ENCODE assay signal across 8 cellular contexts in the genomic region with DNA sequence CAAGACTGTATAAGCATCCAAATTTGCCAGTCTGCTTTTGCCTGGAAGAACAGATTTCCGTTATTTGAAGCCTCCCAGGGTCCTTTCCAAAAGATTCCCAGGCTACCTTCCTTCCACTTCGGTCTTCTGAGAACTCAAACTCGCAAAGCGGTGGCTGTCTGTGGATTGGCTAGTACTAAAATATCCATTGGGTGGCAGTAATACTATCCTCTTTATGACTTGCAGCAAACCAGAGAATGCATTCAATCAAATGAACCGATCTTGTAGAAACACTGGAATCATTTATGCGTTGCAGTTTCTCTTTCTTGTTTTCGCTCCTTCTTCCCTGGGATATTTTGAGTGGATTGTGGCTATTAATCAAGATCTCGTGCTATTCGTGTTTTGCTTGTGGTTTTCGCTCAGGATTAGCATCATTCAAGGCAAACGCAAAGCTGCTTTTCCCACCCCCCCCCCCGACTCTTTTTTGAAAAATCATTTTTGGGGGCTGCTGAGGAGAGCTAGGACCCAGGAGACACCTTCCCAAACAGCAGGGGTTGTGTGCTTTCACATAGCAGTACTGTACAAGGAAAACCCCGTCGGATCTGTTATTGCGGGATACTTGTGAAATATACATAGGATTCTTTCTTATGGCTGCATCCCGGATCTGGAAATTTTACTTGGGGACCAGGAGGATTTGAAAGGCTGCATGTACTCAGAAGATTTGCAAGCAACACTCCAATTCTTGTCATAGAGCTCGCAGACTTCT. TPM values are rescaled to one million over a fixed set of nuclear protein-coding genes. Genes with fewer than 3 reads are reported as not detected.
DNase-seq lines count a peak whose midpoint lies in the region; ATAC-seq and TF ChIP-seq lines count a peak whose summit lies in the region.

A gene (plus strand): TSS at position 556 of the 745 bp plus-strand sequence.

- H3K4me3 ChIP-seq in AG10803 (ENCODE audit: low read length) = peak within 1 kb of the TSS; percentile 17

- no peaks in the 10 kb centered on the region for H3K9me3 Mint-ChIP-seq in nephron

- no peak within 1 kb of the TSS for H3K27ac Mint-ChIP-seq in nephron

- TF ChIP-seq CTCF in AG10803 (conservative IDR thresholded peaks at IDR 0.05; ENCODE audit: low read length) (peak; percentile 31), nephron (IDR thresholded peaks at IDR 0.05; ENCODE audit: unreplicated experiment in 3 of 3) (peak; percentile 31 to 51 (median 42))

- H3K27me3 Mint-ChIP-seq in nephron (ENCODE audit: low read depth) = no peaks in the 10 kb centered on the region

- DNase-seq in AG10803 (ENCODE audit: low read depth) (peak; percentile 12), NCI-H524 (lab: John Stamatoyannopoulos, UW) (peak; percentile 57 to 79), fibroblast of gingiva (ENCODE audit: low read depth) (peak; percentile 36), mucosa of gallbladder (ENCODE audit: low spot score) (no peak)

- no peak within 1 kb of the TSS for H3K4me3 Mint-ChIP-seq in nephron

- ATAC-seq in GM21717 (IDR thresholded peaks at IDR 0.05; ENCODE audit: unreplicated experiment) = no peak
- ATAC-seq in GM21825 (IDR thresholded peaks at IDR 0.05; ENCODE audit: unreplicated experiment) = no peak
- no peak for ATAC-seq in GM21723 (IDR thresholded peaks at IDR 0.05; ENCODE audit: unreplicated experiment)

- H3K4me1 Mint-ChIP-seq in nephron = peaks cover 12% of the 10 kb centered on the region

- no peaks in the 10 kb centered on the region for H3K36me3 Mint-ChIP-seq in nephron (ENCODE audit: low read depth)

RNA-seq across cellular contexts. Expression of the gene that starts here (rescaled TPM):
- total RNA-seq in mucosa of gallbladder = 0.29 TPM
